In the genomic region with DNA sequence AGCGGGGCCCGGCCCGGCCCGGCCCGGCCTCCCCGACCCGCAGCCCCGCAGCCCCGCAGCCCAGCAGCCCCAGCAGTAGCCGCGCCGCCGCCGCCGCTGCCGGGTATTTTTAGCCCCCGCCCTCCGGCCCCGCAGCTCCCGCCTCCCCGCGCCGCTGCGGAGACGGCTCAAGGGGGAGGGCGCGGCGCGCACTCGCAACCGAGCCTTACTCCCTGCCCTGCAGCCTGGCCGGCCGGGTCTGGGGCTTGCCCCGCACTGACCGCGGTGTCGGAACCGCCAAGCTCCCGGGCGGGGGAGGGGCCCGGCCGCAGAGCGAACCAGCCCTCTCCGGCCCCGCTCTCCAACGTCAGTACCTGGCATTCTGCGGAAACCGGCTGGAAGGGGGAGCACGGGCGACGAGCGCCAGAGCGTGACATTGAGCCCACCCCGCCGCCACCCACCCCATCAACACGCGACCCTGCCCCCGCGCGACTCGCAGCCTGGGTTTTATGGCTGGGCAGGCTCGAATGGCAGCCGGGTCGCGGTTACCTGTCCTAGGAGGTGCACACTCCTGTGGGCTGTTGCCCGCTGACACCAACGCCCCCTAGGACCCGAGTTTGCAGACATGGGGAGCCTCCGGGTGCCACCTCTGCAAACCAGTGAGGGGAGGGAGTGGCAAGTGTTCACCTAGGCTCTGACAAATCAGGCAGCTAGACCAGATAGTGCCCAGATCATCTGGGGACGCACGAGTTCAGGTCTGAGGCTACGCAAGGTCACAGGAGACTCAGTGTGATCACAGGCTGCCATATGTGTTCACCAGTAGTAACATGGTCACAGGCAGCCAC, we compare ENCODE assay signal across 1 cellular context.
A peak's percentile ranks its signal among the peaks of the same experiment; 100 is the strongest.
TF ChIP-seq lines count a peak whose summit lies in the region.

A gene with protein sequence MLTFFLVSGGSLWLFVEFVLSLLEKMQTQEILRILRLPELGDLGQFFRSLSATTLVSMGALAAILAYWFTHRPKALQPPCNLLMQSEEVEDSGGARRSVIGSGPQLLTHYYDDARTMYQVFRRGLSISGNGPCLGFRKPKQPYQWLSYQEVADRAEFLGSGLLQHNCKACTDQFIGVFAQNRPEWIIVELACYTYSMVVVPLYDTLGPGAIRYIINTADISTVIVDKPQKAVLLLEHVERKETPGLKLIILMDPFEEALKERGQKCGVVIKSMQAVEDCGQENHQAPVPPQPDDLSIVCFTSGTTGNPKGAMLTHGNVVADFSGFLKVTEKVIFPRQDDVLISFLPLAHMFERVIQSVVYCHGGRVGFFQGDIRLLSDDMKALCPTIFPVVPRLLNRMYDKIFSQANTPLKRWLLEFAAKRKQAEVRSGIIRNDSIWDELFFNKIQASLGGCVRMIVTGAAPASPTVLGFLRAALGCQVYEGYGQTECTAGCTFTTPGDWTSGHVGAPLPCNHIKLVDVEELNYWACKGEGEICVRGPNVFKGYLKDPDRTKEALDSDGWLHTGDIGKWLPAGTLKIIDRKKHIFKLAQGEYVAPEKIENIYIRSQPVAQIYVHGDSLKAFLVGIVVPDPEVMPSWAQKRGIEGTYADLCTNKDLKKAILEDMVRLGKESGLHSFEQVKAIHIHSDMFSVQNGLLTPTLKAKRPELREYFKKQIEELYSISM (minus strand): TSS at position 98 of the 824 bp plus-strand sequence. CDS start 105 bp downstream, outside the sequence.

TF ChIP-seq in HEK293, 187 proteins besides CTCF, POLR2A, EP300 and RAD21 (continued from another document and continues in another):
- TF ChIP-seq, protein P1, sequence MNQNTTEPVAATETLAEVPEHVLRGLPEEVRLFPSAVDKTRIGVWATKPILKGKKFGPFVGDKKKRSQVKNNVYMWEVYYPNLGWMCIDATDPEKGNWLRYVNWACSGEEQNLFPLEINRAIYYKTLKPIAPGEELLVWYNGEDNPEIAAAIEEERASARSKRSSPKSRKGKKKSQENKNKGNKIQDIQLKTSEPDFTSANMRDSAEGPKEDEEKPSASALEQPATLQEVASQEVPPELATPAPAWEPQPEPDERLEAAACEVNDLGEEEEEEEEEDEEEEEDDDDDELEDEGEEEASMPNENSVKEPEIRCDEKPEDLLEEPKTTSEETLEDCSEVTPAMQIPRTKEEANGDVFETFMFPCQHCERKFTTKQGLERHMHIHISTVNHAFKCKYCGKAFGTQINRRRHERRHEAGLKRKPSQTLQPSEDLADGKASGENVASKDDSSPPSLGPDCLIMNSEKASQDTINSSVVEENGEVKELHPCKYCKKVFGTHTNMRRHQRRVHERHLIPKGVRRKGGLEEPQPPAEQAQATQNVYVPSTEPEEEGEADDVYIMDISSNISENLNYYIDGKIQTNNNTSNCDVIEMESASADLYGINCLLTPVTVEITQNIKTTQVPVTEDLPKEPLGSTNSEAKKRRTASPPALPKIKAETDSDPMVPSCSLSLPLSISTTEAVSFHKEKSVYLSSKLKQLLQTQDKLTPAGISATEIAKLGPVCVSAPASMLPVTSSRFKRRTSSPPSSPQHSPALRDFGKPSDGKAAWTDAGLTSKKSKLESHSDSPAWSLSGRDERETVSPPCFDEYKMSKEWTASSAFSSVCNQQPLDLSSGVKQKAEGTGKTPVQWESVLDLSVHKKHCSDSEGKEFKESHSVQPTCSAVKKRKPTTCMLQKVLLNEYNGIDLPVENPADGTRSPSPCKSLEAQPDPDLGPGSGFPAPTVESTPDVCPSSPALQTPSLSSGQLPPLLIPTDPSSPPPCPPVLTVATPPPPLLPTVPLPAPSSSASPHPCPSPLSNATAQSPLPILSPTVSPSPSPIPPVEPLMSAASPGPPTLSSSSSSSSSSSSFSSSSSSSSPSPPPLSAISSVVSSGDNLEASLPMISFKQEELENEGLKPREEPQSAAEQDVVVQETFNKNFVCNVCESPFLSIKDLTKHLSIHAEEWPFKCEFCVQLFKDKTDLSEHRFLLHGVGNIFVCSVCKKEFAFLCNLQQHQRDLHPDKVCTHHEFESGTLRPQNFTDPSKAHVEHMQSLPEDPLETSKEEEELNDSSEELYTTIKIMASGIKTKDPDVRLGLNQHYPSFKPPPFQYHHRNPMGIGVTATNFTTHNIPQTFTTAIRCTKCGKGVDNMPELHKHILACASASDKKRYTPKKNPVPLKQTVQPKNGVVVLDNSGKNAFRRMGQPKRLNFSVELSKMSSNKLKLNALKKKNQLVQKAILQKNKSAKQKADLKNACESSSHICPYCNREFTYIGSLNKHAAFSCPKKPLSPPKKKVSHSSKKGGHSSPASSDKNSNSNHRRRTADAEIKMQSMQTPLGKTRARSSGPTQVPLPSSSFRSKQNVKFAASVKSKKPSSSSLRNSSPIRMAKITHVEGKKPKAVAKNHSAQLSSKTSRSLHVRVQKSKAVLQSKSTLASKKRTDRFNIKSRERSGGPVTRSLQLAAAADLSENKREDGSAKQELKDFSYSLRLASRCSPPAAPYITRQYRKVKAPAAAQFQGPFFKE (tag by site-specific recombination; IDR thresholded peaks at IDR 0.05; ENCODE audit: borderline replicate concordance) = no peak
- TF ChIP-seq ZNF121 (tag by site-specific recombination; IDR thresholded peaks at IDR 0.05) (no peak), ZNF670 (tag by site-specific recombination; IDR thresholded peaks at IDR 0.05; ENCODE audit: low read depth) (no peak), ZFHX2 (tag by site-specific recombination; conservative IDR thresholded peaks at IDR 0.05) (peak; percentile 63; the same call in 1 of the 2 replicates), HOXA7 (CRISPR knock-in tag; IDR thresholded peaks at IDR 0.05; ENCODE audit: borderline replicate concordance) (no peak), GFI1B (tag by site-specific recombination; IDR thresholded peaks at IDR 0.05) (no peak), ZNF416 (tag by site-specific recombination; IDR thresholded peaks at IDR 0.05) (no peak), ZNF560 (tag by site-specific recombination; IDR thresholded peaks at IDR 0.05; ENCODE audit: borderline replicate concordance) (no peak), ZNF202 (tag by site-specific recombination; IDR thresholded peaks at IDR 0.05; ENCODE audit: borderline replicate concordance) (no peak), MYNN (tag by site-specific recombination; IDR thresholded peaks at IDR 0.05; ENCODE audit: borderline replicate concordance) (no peak), ZNF335 (tag by site-specific recombination; conservative IDR thresholded peaks at IDR 0.05) (peak; percentile 19), SALL2 (tag by site-specific recombination; IDR thresholded peaks at IDR 0.05; ENCODE audit: borderline replicate concordance) (no peak), ZNF341 (tag by site-specific recombination; IDR thresholded peaks at IDR 0.05; ENCODE audit: low read depth) (peak; percentile 25; the same call in 1 of the 2 replicates), ZBTB48 (tag by site-specific recombination; IDR thresholded peaks at IDR 0.05) (no peak), GLIS2 (tag by site-specific recombination; IDR thresholded peaks at IDR 0.05) (no peak; the same call in 1 of the 2 replicates), ZNF155 (tag by site-specific recombination; IDR thresholded peaks at IDR 0.05) (no peak), ZNF248 (tag by site-specific recombination; IDR thresholded peaks at IDR 0.05) (no peak), ZNF311 (tag by site-specific recombination; IDR thresholded peaks at IDR 0.05; ENCODE audit: borderline replicate concordance) (no peak), ZNF146 (tag by site-specific recombination; IDR thresholded peaks at IDR 0.05) (no peak), RBAK (tag by site-specific recombination; IDR thresholded peaks at IDR 0.05) (no peak), ZNF621 (tag by site-specific recombination; IDR thresholded peaks at IDR 0.05) (no peak), SP7 (tag by site-specific recombination; IDR thresholded peaks at IDR 0.05) (no peak), ZNF747 (tag by site-specific recombination; IDR thresholded peaks at IDR 0.05) (no peak), ZFP41 (tag by site-specific recombination; IDR thresholded peaks at IDR 0.05; ENCODE audit: borderline replicate concordance) (no peak), YY1 (tag by site-specific recombination; IDR thresholded peaks at IDR 0.05) (no peak), ZNF544 (tag by site-specific recombination; IDR thresholded peaks at IDR 0.05) (no peak)
- TF ChIP-seq, protein P2, sequence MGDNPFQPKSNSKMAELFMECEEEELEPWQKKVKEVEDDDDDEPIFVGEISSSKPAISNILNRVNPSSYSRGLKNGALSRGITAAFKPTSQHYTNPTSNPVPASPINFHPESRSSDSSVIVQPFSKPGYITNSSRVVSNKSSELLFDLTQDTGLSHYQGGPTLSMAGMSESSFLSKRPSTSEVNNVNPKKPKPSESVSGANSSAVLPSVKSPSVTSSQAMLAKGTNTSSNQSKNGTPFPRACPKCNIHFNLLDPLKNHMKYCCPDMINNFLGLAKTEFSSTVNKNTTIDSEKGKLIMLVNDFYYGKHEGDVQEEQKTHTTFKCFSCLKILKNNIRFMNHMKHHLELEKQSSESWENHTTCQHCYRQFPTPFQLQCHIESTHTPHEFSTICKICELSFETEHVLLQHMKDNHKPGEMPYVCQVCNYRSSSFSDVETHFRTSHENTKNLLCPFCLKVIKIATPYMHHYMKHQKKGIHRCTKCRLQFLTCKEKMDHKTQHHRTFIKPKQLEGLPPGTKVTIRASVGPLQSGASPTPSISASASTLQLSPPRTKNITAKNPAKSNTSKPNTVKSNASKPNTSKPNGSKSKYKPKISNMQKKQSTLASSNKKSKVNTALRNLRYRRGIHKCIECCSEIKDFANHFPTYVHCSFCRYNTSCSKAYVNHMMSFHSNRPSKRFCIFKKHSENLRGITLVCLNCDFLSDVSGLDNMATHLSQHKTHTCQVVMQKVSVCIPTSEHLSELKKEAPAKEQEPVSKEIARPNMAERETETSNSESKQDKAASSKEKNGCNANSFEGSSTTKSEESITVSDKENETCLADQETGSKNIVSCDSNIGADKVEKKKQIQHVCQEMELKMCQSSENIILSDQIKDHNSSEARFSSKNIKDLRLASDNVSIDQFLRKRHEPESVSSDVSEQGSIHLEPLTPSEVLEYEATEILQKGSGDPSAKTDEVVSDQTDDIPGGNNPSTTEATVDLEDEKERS (tag by site-specific recombination; IDR thresholded peaks at IDR 0.05) = no peak
- TF ChIP-seq, protein P3, sequence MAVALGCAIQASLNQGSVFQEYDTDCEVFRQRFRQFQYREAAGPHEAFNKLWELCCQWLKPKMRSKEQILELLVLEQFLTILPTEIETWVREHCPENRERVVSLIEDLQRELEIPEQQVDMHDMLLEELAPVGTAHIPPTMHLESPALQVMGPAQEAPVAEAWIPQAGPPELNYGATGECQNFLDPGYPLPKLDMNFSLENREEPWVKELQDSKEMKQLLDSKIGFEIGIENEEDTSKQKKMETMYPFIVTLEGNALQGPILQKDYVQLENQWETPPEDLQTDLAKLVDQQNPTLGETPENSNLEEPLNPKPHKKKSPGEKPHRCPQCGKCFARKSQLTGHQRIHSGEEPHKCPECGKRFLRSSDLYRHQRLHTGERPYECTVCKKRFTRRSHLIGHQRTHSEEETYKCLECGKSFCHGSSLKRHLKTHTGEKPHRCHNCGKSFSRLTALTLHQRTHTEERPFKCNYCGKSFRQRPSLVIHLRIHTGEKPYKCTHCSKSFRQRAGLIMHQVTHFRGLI (tag by site-specific recombination; IDR thresholded peaks at IDR 0.05) = no peak
- TF ChIP-seq, protein P4, sequence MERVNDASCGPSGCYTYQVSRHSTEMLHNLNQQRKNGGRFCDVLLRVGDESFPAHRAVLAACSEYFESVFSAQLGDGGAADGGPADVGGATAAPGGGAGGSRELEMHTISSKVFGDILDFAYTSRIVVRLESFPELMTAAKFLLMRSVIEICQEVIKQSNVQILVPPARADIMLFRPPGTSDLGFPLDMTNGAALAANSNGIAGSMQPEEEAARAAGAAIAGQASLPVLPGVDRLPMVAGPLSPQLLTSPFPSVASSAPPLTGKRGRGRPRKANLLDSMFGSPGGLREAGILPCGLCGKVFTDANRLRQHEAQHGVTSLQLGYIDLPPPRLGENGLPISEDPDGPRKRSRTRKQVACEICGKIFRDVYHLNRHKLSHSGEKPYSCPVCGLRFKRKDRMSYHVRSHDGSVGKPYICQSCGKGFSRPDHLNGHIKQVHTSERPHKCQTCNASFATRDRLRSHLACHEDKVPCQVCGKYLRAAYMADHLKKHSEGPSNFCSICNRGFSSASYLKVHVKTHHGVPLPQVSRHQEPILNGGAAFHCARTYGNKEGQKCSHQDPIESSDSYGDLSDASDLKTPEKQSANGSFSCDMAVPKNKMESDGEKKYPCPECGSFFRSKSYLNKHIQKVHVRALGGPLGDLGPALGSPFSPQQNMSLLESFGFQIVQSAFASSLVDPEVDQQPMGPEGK (tag by site-specific recombination; IDR thresholded peaks at IDR 0.05) = peak; percentile 44; the same call in 1 of the 2 replicates
- TF ChIP-seq, protein P5, sequence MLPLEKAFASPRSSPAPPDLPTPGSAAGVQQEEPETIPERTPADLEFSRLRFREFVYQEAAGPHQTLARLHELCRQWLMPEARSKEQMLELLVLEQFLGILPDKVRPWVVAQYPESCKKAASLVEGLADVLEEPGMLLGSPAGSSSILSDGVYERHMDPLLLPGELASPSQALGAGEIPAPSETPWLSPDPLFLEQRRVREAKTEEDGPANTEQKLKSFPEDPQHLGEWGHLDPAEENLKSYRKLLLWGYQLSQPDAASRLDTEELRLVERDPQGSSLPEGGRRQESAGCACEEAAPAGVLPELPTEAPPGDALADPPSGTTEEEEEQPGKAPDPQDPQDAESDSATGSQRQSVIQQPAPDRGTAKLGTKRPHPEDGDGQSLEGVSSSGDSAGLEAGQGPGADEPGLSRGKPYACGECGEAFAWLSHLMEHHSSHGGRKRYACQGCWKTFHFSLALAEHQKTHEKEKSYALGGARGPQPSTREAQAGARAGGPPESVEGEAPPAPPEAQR (tag by site-specific recombination; IDR thresholded peaks at IDR 0.05) = no peak
- TF ChIP-seq, protein P6, sequence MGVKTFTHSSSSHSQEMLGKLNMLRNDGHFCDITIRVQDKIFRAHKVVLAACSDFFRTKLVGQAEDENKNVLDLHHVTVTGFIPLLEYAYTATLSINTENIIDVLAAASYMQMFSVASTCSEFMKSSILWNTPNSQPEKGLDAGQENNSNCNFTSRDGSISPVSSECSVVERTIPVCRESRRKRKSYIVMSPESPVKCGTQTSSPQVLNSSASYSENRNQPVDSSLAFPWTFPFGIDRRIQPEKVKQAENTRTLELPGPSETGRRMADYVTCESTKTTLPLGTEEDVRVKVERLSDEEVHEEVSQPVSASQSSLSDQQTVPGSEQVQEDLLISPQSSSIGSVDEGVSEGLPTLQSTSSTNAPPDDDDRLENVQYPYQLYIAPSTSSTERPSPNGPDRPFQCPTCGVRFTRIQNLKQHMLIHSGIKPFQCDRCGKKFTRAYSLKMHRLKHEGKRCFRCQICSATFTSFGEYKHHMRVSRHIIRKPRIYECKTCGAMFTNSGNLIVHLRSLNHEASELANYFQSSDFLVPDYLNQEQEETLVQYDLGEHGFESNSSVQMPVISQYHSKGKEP (tag by site-specific recombination; IDR thresholded peaks at IDR 0.05) = no peak
- TF ChIP-seq, protein P7, sequence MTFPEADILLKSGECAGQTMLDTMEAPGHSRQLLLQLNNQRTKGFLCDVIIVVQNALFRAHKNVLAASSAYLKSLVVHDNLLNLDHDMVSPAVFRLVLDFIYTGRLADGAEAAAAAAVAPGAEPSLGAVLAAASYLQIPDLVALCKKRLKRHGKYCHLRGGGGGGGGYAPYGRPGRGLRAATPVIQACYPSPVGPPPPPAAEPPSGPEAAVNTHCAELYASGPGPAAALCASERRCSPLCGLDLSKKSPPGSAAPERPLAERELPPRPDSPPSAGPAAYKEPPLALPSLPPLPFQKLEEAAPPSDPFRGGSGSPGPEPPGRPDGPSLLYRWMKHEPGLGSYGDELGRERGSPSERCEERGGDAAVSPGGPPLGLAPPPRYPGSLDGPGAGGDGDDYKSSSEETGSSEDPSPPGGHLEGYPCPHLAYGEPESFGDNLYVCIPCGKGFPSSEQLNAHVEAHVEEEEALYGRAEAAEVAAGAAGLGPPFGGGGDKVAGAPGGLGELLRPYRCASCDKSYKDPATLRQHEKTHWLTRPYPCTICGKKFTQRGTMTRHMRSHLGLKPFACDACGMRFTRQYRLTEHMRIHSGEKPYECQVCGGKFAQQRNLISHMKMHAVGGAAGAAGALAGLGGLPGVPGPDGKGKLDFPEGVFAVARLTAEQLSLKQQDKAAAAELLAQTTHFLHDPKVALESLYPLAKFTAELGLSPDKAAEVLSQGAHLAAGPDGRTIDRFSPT (tag by site-specific recombination; IDR thresholded peaks at IDR 0.05) = no peak
